Comparison of ENCODE assay signal across 11 cellular contexts in the genomic region with DNA sequence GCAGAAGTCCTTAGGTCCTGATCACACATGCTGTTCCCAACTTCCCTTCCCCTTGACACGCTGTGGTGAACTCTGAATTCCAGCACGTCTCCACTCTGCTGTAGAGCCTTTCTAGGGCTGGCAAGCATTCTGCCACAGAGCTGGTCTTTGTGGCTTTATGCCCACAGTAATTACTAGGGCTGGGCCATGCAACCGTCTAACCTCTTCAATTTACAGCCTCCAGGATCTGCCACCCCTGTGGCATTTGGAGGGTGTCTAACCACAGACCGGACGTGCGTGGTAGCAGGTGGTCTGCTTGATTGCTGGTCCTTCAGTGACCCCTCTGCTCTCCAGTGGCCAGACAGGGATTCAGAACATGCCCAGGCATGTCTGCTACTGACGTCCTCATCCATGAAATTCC.
DNase-seq lines count a peak whose midpoint lies in the region; ATAC-seq and TF ChIP-seq lines count a peak whose summit lies in the region.
"Had no signal": no experiment of that assay in that cellular context is flagged by ENCODE, and none has a peak within 500 bp of the region (broad histone marks: within the 10 kb centered on the region; RNA-seq: fewer than 3 reads in every experiment).

No MANE protein-coding gene starts in this region.

- peak; percentile 84 for ATAC-seq in RWPE2 (ENCODE audit: low read depth)
- ATAC-seq in HG02885 (IDR thresholded peaks at IDR 0.05; ENCODE audit: poor library complexity, unreplicated experiment): no peak
- no peak for ATAC-seq in GM18861 (IDR thresholded peaks at IDR 0.05; ENCODE audit: unreplicated experiment)

- no peaks in the 10 kb centered on the region for H3K9me3 ChIP-seq in RWPE2 (ENCODE audit: severe bottlenecking)

- H3K27ac ChIP-seq in RWPE2 (ENCODE audit: poor library complexity, severe bottlenecking): peak overlapping the region; percentile 97
- H3K27ac ChIP-seq: ovary had no signal

- H3K27me3 ChIP-seq in RWPE2 (ENCODE audit: insufficient read depth, poor library complexity, severe bottlenecking): no peaks in the 10 kb centered on the region
- H3K27me3 ChIP-seq: ovary had no signal

- H3K4me1 ChIP-seq in RWPE2 (ENCODE audit: insufficient read depth, poor library complexity, severe bottlenecking): peaks cover 29% of the 10 kb centered on the region

- H3K36me3 ChIP-seq in RWPE2 (ENCODE audit: low read depth): no peaks in the 10 kb centered on the region
- H3K36me3 ChIP-seq: ovary had no signal

- TF ChIP-seq CTCF in RWPE2 (IDR thresholded peaks at IDR 0.05; ENCODE audit: poor library complexity, severe bottlenecking): no peak

- in situ Hi-C loops in ACHN (cut with HindIII; ENCODE audit: low pct_ligation_motif_present, low pct_unique_long_range_greater_than_20kb, low sequenced_read_pairs): no loop called here

- peak; percentile 83 for DNase-seq in ACHN
- DNase-seq in GM04503 (ENCODE audit: low read depth): peak; percentile 17
- no peak for DNase-seq in RWPE2 (ENCODE audit: low spot score)
- peak; percentile 12 for DNase-seq in iris pigment epithelial cell (ENCODE audit: low read depth)
- no peak for DNase-seq in stimulated activated CD4-positive, alpha-beta T cell treated with anti-CD3 and anti-CD28 coated beads, Interleukin-4, amount 100 ng/mL, for 1 hour
- DNase-seq in DMS114 treated with DMSO at 0.1 percent for 48 hours (lab: John Stamatoyannopoulos, UW; ENCODE audit: unreplicated experiment): no peak
- DNase-seq: activated T-cell treated with anti-CD3 and anti-CD28 coated beads, Interleukin-2, amount 50 U/mL, for 24 hours; NCI-H1436 treated with DMSO at 0.1 percent for 48 hours; ovary had no signal

- H3K4me3 ChIP-seq in RWPE2 (ENCODE audit: severe bottlenecking): no peak overlapping the region
- H3K4me3 ChIP-seq: ovary had no signal

Comparison
In these comparisons a context has a peak if more than half of its experiments do, and no peak if none do; other contexts are left out.
1. DNase-seq: peak in ACHN (single experiment), GM04503 (single experiment) and iris pigment epithelial cell (single experiment); none in RWPE2 (single experiment), stimulated activated CD4-positive, alpha-beta T cell treated with anti-CD3 and anti-CD28 coated beads, Interleukin-4, amount 100 ng/mL, for 1 hour (single experiment) and DMS114 treated with DMSO at 0.1 percent for 48 hours (single experiment).